ENCODE assay signal across 18 cellular contexts in the genomic region with DNA sequence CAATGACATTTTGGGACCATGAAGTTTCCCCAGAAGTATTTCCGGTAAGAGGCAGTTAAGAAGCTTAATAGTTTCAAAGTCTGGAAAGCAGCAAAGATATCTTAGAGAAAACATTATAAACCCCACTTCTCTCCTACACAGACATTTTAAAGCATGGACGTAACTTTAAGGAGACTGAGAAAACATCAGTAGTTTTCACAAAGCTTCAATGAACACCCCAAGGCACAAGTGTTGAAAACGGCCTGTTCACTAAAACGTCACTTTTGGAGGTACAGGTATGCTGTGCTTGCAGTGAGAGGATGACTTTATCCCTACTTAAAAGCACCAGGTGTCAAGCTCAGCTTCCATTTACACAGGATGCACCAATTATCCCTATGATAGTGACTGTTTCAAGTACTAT. TPM values are rescaled to one million over a fixed set of nuclear protein-coding genes. Genes with fewer than 3 reads are reported as not detected.
DNase-seq lines count a peak whose midpoint lies in the region; ATAC-seq, FAIRE-seq and TF ChIP-seq lines count a peak whose summit lies in the region.
"Had no signal": no experiment of that assay in that cellular context is flagged by ENCODE, and none has a peak within 500 bp of the region (broad histone marks: within the 10 kb centered on the region; RNA-seq: fewer than 3 reads in every experiment).

No MANE protein-coding gene starts in this region.

- TSS peak; percentile 31 for BruUV-seq in HCT116 (replicated peaks; lab: Mats Ljungman, UMichigan)
- BruUV-seq in GM12878 (replicated peaks; lab: Mats Ljungman, UMichigan), result TSS peak; percentile 61

- peaks cover 8% of the 10 kb centered on the region; the same call in 1 of the 2 replicates for H4K20me1 ChIP-seq in HCT116 (ENCODE audit: insufficient read depth)
- H4K20me1 ChIP-seq in GM12878 (ENCODE audit: control insufficient read depth, insufficient read depth), result no peaks in the 10 kb centered on the region

- H3K4me2 ChIP-seq in HCT116 (ENCODE audit: low read length), result no peak overlapping the region
- H3K4me2 ChIP-seq in GM12878 (ENCODE audit: control insufficient read depth, insufficient read depth), result no peak overlapping the region

- 93% methylated on average over 4 of the region's 4 CpGs for WGBS in GM12878 (ENCODE audit: insufficient coverage, insufficient replicate concordance, low lambda C conversion rate, missing lambda C conversion rate)
- 73 to 83% methylated on average over 4 of the region's 4 CpGs for WGBS in pancreas, 2 donors

- H2AFZ ChIP-seq in ACC112 (ENCODE audit: low read length, unreplicated experiment) (no peak overlapping the region), HCT116 (ENCODE audit: low read depth, low read length, poor library complexity, severe bottlenecking) (no peak overlapping the region), GM12878 (ENCODE audit: control insufficient read depth, low read depth, low read length) (no peak overlapping the region)

- ATAC-seq in HCT116 (no peak), GM12878 (no peak), pancreas (no peak)

- H3K4me1 ChIP-seq in ACC112 (ENCODE audit: control insufficient read depth, insufficient read depth, low read length, unreplicated experiment), result peaks cover 16% of the 10 kb centered on the region
- no peaks in the 10 kb centered on the region for H3K4me1 ChIP-seq in HCT116 (ENCODE audit: control insufficient read depth in 1 of 2, insufficient read depth in 2 of 2, low read length in 2 of 2)
- no peaks in the 10 kb centered on the region for H3K4me1 ChIP-seq in GM12878 (ENCODE audit: control insufficient read depth, insufficient read depth, low read length)
- H3K4me1 ChIP-seq in neutrophil (ENCODE audit: control insufficient read depth in 1 of 2, insufficient read depth in 1 of 2, low read depth in 1 of 2, low read length in 1 of 2), result peaks cover 27 to 29% of the 10 kb centered on the region in 2 experiments
- H3K4me1 ChIP-seq in pancreas, result no peaks in the 10 kb centered on the region
- H3K4me1 ChIP-seq: SJCRH30 had no signal

- H3K4me3 ChIP-seq in ACC112 (ENCODE audit: low read depth, low read length) (no peak overlapping the region), HCT116 (replicated peaks in 1 of 2; ENCODE audit: low read depth in 1 of 2, low read length in 2 of 2) (no peak overlapping the region), GM12878 (no peak overlapping the region), neutrophil (ENCODE audit: low read depth in 1 of 2, low read length in 1 of 2) (no peak overlapping the region), pancreas (no peak overlapping the region)
- H3K4me3 ChIP-seq: SJCRH30 had no signal

- TF ChIP-seq RAD21 in HCT116 (IDR thresholded peaks at IDR 0.05; ENCODE audit: low read depth), result no peak
- no peak for TF ChIP-seq RAD21 in GM12878 (IDR thresholded peaks at IDR 0.05; ENCODE audit: insufficient read depth, low read depth, low read length)

- SMC1A ChIA-PET in GM12878 (lab: Charles Lee; ENCODE audit: uncharacterized antibody, unreplicated experiment), result interaction anchor here (0.7 to 1.8 kb wide), 3 partner anchors 13 to 756 kb away, joined by 3 to 7 read pairs (median 5); no protein-coding TSS in a partner anchor

- TF ChIP-seq POLR2A in HCT116 (IDR thresholded peaks at IDR 0.05; ENCODE audit: borderline replicate concordance, extremely low read depth, insufficient read depth, insufficient read length) (no peak), GM12878 (IDR thresholded peaks at IDR 0.05; ENCODE audit: low read depth, low read length) (no peak)

- H3K9me2 ChIP-seq in HCT116 (ENCODE audit: insufficient read depth), result no peaks in the 10 kb centered on the region

- TF ChIP-seq CTCF in HCT116 (IDR thresholded peaks at IDR 0.05 in 2 of 3, conservative IDR thresholded peaks at IDR 0.05 in 1 of 3; ENCODE audit: borderline replicate concordance in 1 of 3, insufficient read depth in 1 of 3, low read depth in 2 of 3, low read length in 2 of 3), result no peak
- TF ChIP-seq CTCF in GM12878 (IDR thresholded peaks at IDR 0.05 in 2 of 3, conservative IDR thresholded peaks at IDR 0.05 in 1 of 3; ENCODE audit: control insufficient read depth in 2 of 3, extremely low read depth in 1 of 3, insufficient read depth in 1 of 3, low read depth in 3 of 3, low read length in 3 of 3), result no peak
- no peak for TF ChIP-seq CTCF in neutrophil (IDR thresholded peaks at IDR 0.05)
- no peak for TF ChIP-seq CTCF in pancreas (IDR thresholded peaks at IDR 0.05)

- H3K79me2 ChIP-seq in ACC112 (ENCODE audit: control insufficient read depth, insufficient read depth, low read length, unreplicated experiment) (no peaks in the 10 kb centered on the region), HCT116 (ENCODE audit: insufficient read depth, low read length) (peaks cover 30% of the 10 kb centered on the region), GM12878 (ENCODE audit: control insufficient read depth, insufficient read depth, low read length) (no peaks in the 10 kb centered on the region)

- CTCF ChIA-PET in HCT116 (lab: Charles Lee) (no interaction called here), GM12878 (lab: Yijun Ruan, JAX) (interaction anchor here (0.6 kb wide), 1 partner anchor 89 kb away, joined by 3 read pairs; no protein-coding TSS in a partner anchor)

- FAIRE-seq in GM12878 (lab: Jason Lieb, UNC), result no peak
- no peak for FAIRE-seq in pancreas (lab: Jason Lieb, UNC)

- POLR2A ChIA-PET in HCT116 (lab: Charles Lee) (interaction anchor here (1.2 kb wide), 1 partner anchor 12 kb away, joined by 4 read pairs; no protein-coding TSS in a partner anchor), GM12878 (lab: Charles Lee) (no interaction called here)

- no peaks in the 10 kb centered on the region for H3K9me3 ChIP-seq in HCT116 (ENCODE audit: control insufficient read depth in 1 of 2, insufficient read depth in 1 of 2, low read depth in 1 of 2, low read length in 2 of 2)
- H3K9me3 ChIP-seq in GM12878 (replicated peaks; ENCODE audit: control insufficient read depth, insufficient read depth, low read length), result no peaks in the 10 kb centered on the region
- H3K9me3 ChIP-seq in neutrophil, result no peaks in the 10 kb centered on the region
- H3K9me3 ChIP-seq in pancreas, result no peaks in the 10 kb centered on the region
- H3K9me3 ChIP-seq: SJCRH30 had no signal

- H3K36me3 ChIP-seq in ACC112 (ENCODE audit: insufficient read depth, low read length) (peaks cover 43% of the 10 kb centered on the region), HCT116 (ENCODE audit: control insufficient read depth in 1 of 2, insufficient read depth in 2 of 2, low read length in 2 of 2) (peaks cover 46 to 79% of the 10 kb centered on the region in 2 experiments; a peak in 3 of 4 replicates), GM12878 (ENCODE audit: control insufficient read depth in 2 of 2, insufficient read depth in 2 of 2, low read length in 1 of 2) (peaks cover 6 to 28% of the 10 kb centered on the region in 2 experiments), neutrophil (peaks cover 95% of the 10 kb centered on the region), pancreas (peaks cover 0 to 65% (median 19%) of the 10 kb centered on the region in 3 donors)

- RAD21 ChIA-PET in HCT116 (lab: Charles Lee; ENCODE audit: low non-redundant PET in 1 of 2, low total read pairs in 2 of 2, uncharacterized antibody in 2 of 2, unreplicated experiment in 2 of 2), result no interaction called here
- RAD21 ChIA-PET in GM12878 (lab: Charles Lee; ENCODE audit: unreplicated experiment), result interaction anchor here (1.8 kb wide), 1 partner anchor 23 kb away, joined by 5 read pairs; no protein-coding TSS in a partner anchor

- in situ Hi-C loops in GM12878 (cut with MboI), result no loop called here

- H3K9ac ChIP-seq in HCT116 (ENCODE audit: low read length) (no peak overlapping the region), GM12878 (ENCODE audit: control insufficient read depth, insufficient read depth, low read length) (no peak overlapping the region)

- TF ChIP-seq EP300 in GM12878 (IDR thresholded peaks at IDR 0.05; ENCODE audit: borderline replicate concordance in 1 of 2, control insufficient read depth in 1 of 2, low read depth in 2 of 2, low read length in 2 of 2), result no peak

- DNase-seq in HCT116 (ENCODE audit: low read depth, low spot score), result no peak
- no peak for DNase-seq in GM12878 (ENCODE audit: low read depth, low spot score)
- no peak for DNase-seq in activated CD8-positive, alpha-beta memory T cell treated with anti-CD3 and anti-CD28 coated beads, Interleukin-2, amount 50 U/mL, for 4 hours
- DNase-seq in NCI-H2171 (lab: John Stamatoyannopoulos, UW), result no peak
- DNase-seq in pancreas, result no peak
- DNase-seq: ACHN, AML-193, COR-L47, EL, H7, NCI-H187 treated with DMSO at 0.1 percent for 48 hours, NCI-H446, PC-3, SJCRH30 had no signal

- intact Hi-C loops in HCT116 (cut with micrococcal nuclease) (no loop called here), GM12878 (cut with micrococcal nuclease; ENCODE audit: unreplicated experiment) (no loop called here), pancreas (cut with DNase I) (no loop called here)

- H3K27me3 ChIP-seq in ACC112 (ENCODE audit: insufficient read depth, low read length), result no peaks in the 10 kb centered on the region
- H3K27me3 ChIP-seq in HCT116 (ENCODE audit: insufficient read depth, low read length), result no peaks in the 10 kb centered on the region
- H3K27me3 ChIP-seq in GM12878 (replicated peaks in 1 of 2; ENCODE audit: control insufficient read depth in 2 of 2, insufficient read depth in 2 of 2, low read length in 1 of 2), result no peaks in the 10 kb centered on the region
- no peaks in the 10 kb centered on the region for H3K27me3 ChIP-seq in neutrophil
- H3K27me3 ChIP-seq in pancreas, result no peaks in the 10 kb centered on the region
- H3K27me3 ChIP-seq: SJCRH30 had no signal

- H3K27ac ChIP-seq in ACC112 (ENCODE audit: low read depth, low read length) (peak overlapping the region; percentile 44; the same call in 1 of the 2 replicates), HCT116 (ENCODE audit: low read depth, low read length) (no peak overlapping the region), GM12878 (ENCODE audit: control insufficient read depth, insufficient read depth) (no peak overlapping the region), neutrophil (peak overlapping the region; percentile 4), pancreas (no peak overlapping the region)
- H3K27ac ChIP-seq: SJCRH30 had no signal

RNA-seq across cellular contexts. Expression of a gene that starts 25.0 kb away (rescaled TPM):
- 68.0 TPM for total RNA-seq in HCT116 (2021; ENCODE audit: unreplicated experiment)
- polyA plus RNA-seq in HCT116 (2012), result 32.6 and 39.9 TPM in 2 replicates
- total RNA-seq in GM12878 (2013; cell fraction: nucleolus; rRNA removed), result 22.0 and 24.4 TPM in 2 replicates
- total RNA-seq in GM12878 (2014; rRNA removed), result 102 and 123 TPM in 2 replicates
- 117 and 119 TPM in 2 replicates for total RNA-seq in GM12878 (2014; rRNA removed; fragmentation: Illumina TruSeq; extraction: Trizol)
- total RNA-seq in GM12878 (2021), result 81.2 and 82.1 TPM in 2 replicates
- polyA plus RNA-seq in GM12878 (2011; ENCODE audit: low read depth), result 41.8 TPM
- polyA plus RNA-seq in GM12878 (2011; rRNA removed), result 108 and 134 TPM in 2 replicates
- polyA plus RNA-seq in GM12878 (2011; cell fraction: cytosol; rRNA removed), result 56.7 and 61.1 TPM in 2 replicates
- polyA plus RNA-seq in GM12878 (2011; cell fraction: nucleus; rRNA removed), result 34.3 and 35.8 TPM in 2 replicates
- 46.1 and 57.6 TPM in 2 replicates for polyA plus RNA-seq in GM12878 (2012)
- polyA plus RNA-seq in GM12878 (2014; fragmentation: Illumina TruSeq; extraction: Trizol), result 103 and 125 TPM in 2 replicates
- polyA plus RNA-seq in GM12878 (2014; fragmentation: Nextera tagmentation; extraction: Ambion mirVana), result 10 to 100 TPM; 57.5 to 62.6 TPM
- polyA plus RNA-seq in GM12878 (2014; rRNA removed), result 50.3 and 58.5 TPM in 2 replicates
- polyA plus RNA-seq in GM12878 (2016; fragmentation: Nextera tagmentation; extraction: Ambion mirVana), result 100 to 1,000 TPM in 1 of 2 experiments, 10 to 100 TPM in 1; 98.4 to 104 TPM
- polyA minus RNA-seq in GM12878 (2011; rRNA and poly(A)+ RNA removed), result 109 and 120 TPM in 2 replicates
- polyA minus RNA-seq in GM12878 (2011; cell fraction: cytosol; rRNA and poly(A)+ RNA removed), result 35.3 and 36.5 TPM in 2 replicates
- polyA minus RNA-seq in GM12878 (2011; cell fraction: nucleus; rRNA and poly(A)+ RNA removed), result 16.2 and 21.3 TPM in 2 replicates
- total RNA-seq in pancreas, result 10 to 100 TPM; 39.9 to 69.4 (median 59.3) TPM
- 10 to 100 TPM; 16.7 to 32.5 TPM for polyA plus RNA-seq in pancreas

RNA-seq across cellular contexts. Expression of a gene that starts 33.1 kb away (rescaled TPM):
- total RNA-seq in HCT116 (2021; ENCODE audit: unreplicated experiment) (70.1 TPM), GM12878 (2014; rRNA removed) (116 and 139 TPM in 2 replicates), GM12878 (2014; rRNA removed; fragmentation: Illumina TruSeq; extraction: Trizol) (97.7 and 99.0 TPM in 2 replicates), GM12878 (2021) (85.5 and 90.0 TPM in 2 replicates), pancreas (10 to 100 TPM; 12.9 to 21.5 (median 18.8) TPM)
- 45.8 and 59.2 TPM in 2 replicates for polyA plus RNA-seq in HCT116 (2012)
- 33.7 and 37.0 TPM in 2 replicates for total RNA-seq in GM12878 (2013; cell fraction: nucleolus; rRNA removed)
- 60.9 TPM for polyA plus RNA-seq in GM12878 (2011; ENCODE audit: low read depth)
- polyA plus RNA-seq in GM12878 (2011; rRNA removed) (152 and 170 TPM in 2 replicates), GM12878 (2014; fragmentation: Illumina TruSeq; extraction: Trizol) (127 and 139 TPM in 2 replicates), GM12878 (2014; fragmentation: Nextera tagmentation; extraction: Ambion mirVana) (100 to 1,000 TPM in 1 of 2 experiments, 10 to 100 TPM in 1; 99.3 to 110 TPM), GM12878 (2014; rRNA removed) (117 and 124 TPM in 2 replicates), GM12878 (2016; fragmentation: Nextera tagmentation; extraction: Ambion mirVana) (100 to 1,000 TPM; 227 to 228 TPM), pancreas (10 to 100 TPM; 28.2 to 32.7 TPM)
- polyA plus RNA-seq in GM12878 (2011; cell fraction: cytosol; rRNA removed), result 81.2 and 104 TPM in 2 replicates
- 39.0 and 57.7 TPM in 2 replicates for polyA plus RNA-seq in GM12878 (2011; cell fraction: nucleus; rRNA removed)
- 59.7 and 62.3 TPM in 2 replicates for polyA plus RNA-seq in GM12878 (2012)
- polyA minus RNA-seq in GM12878 (2011; rRNA and poly(A)+ RNA removed), result 63.2 and 84.1 TPM in 2 replicates
- 29.1 and 38.7 TPM in 2 replicates for polyA minus RNA-seq in GM12878 (2011; cell fraction: cytosol; rRNA and poly(A)+ RNA removed)
- polyA minus RNA-seq in GM12878 (2011; cell fraction: nucleus; rRNA and poly(A)+ RNA removed), result 15.7 and 27.8 TPM in 2 replicates

RNA-seq across cellular contexts. Expression of a gene that starts 40.7 kb away (rescaled TPM):
- total RNA-seq in HCT116 (2021; ENCODE audit: unreplicated experiment) (not detected), GM12878 (2014; rRNA removed) (not detected in 2 replicates), GM12878 (2014; rRNA removed; fragmentation: Illumina TruSeq; extraction: Trizol) (not detected in 2 replicates), GM12878 (2021) (not detected in 2 replicates), pancreas (not detected)
- not detected in 2 replicates for polyA plus RNA-seq in HCT116 (2012)
- not detected in 2 replicates for total RNA-seq in GM12878 (2013; cell fraction: nucleolus; rRNA removed)
- polyA plus RNA-seq in GM12878 (2011; ENCODE audit: low read depth), result not detected
- polyA plus RNA-seq in GM12878 (2011; rRNA removed) (not detected in 2 replicates), GM12878 (2014; fragmentation: Illumina TruSeq; extraction: Trizol) (not detected in 2 replicates), GM12878 (2014; fragmentation: Nextera tagmentation; extraction: Ambion mirVana) (not detected), GM12878 (2014; rRNA removed) (not detected in 2 replicates), GM12878 (2016; fragmentation: Nextera tagmentation; extraction: Ambion mirVana) (not detected), pancreas (under 1 TPM in 1 of 2 donors, not detected in 1; 0.84 TPM)
- polyA plus RNA-seq in GM12878 (2011; cell fraction: cytosol; rRNA removed), result not detected in 2 replicates
- polyA plus RNA-seq in GM12878 (2011; cell fraction: nucleus; rRNA removed), result not detected in 2 replicates
- polyA plus RNA-seq in GM12878 (2012), result not detected in 2 replicates
- polyA minus RNA-seq in GM12878 (2011; rRNA and poly(A)+ RNA removed), result not detected in 2 replicates
- not detected in 2 replicates for polyA minus RNA-seq in GM12878 (2011; cell fraction: cytosol; rRNA and poly(A)+ RNA removed)
- not detected in 2 replicates for polyA minus RNA-seq in GM12878 (2011; cell fraction: nucleus; rRNA and poly(A)+ RNA removed)
- total RNA-seq: H7, HT1080, PC-3, SJCRH30 had no signal
- polyA plus RNA-seq: CD14-positive monocyte had no signal

Comparison
In these comparisons a context has a peak if more than half of its experiments do, and no peak if none do; other contexts are left out.
1. H3K27ac ChIP-seq: peak in ACC112 (single experiment) and neutrophil (single experiment); none in HCT116 (single experiment), GM12878 (single experiment) and pancreas (0 of 4).